ENCODE assay signal across 18 cellular contexts in genomic region chr4:138096384-138097062, GRCh38.
DNase-seq lines count a peak whose midpoint lies in the region; ATAC-seq, FAIRE-seq and TF ChIP-seq lines count a peak whose summit lies in the region.
"Had no signal": no experiment of that assay in that cellular context is flagged by ENCODE, and none has a peak within 500 bp of the region (broad histone marks: within the 10 kb centered on the region; RNA-seq: fewer than 3 reads in every experiment).

No MANE protein-coding gene starts in this region.

- no peak overlapping the region for H3K23ac ChIP-seq in H1 (ENCODE audit: insufficient read length)

- no peaks in the 10 kb centered on the region for H3K79me2 ChIP-seq in H1 (ENCODE audit: control insufficient read depth in 1 of 2, insufficient read depth in 2 of 2, low read length in 2 of 2)
- H3K79me2 ChIP-seq in keratinocyte (ENCODE audit: control insufficient read depth, insufficient read depth, low read length): no peaks in the 10 kb centered on the region

- no peak overlapping the region for H2BK5ac ChIP-seq in H1 (ENCODE audit: low read depth, low read length)

- POLR2A ChIA-PET in H1 (lab: Charles Lee; ENCODE audit: partially characterized antibody): no interaction called here

- 0 out of 2 replicates have a peak overlapping the region, but pooled peaks have one; percentile 21 for H2AFZ ChIP-seq in H1 (ENCODE audit: low read length)
- peak overlapping the region; percentile 56 for H2AFZ ChIP-seq in keratinocyte (ENCODE audit: control insufficient read depth, low read length)
- H2AFZ ChIP-seq: GM23248 had no signal

- no peaks in the 10 kb centered on the region for H3K4me1 Mint-ChIP-seq in effector memory CD8-positive, alpha-beta T cell (ENCODE audit: low read depth in 2 of 2)

- no peak overlapping the region for H2BK15ac ChIP-seq in H1 (ENCODE audit: low read length)

- no peak for TF ChIP-seq CTCF in H1 (IDR thresholded peaks at IDR 0.05; ENCODE audit: control extremely low read depth in 1 of 3, insufficient read depth in 1 of 3, low read depth in 1 of 3, low read length in 3 of 3)
- no peak for TF ChIP-seq CTCF in keratinocyte (optimal IDR thresholded peaks at IDR 0.05 in 1 of 3, IDR thresholded peaks at IDR 0.05 in 1 of 3, conservative IDR thresholded peaks at IDR 0.05 in 1 of 3; ENCODE audit: extremely low read depth in 1 of 3, insufficient read depth in 2 of 3, low read length in 3 of 3)
- no peak for TF ChIP-seq CTCF in right lobe of liver (IDR thresholded peaks at IDR 0.05)

- ATAC-seq in right lobe of liver: peak; percentile 31 to 71 (median 54)
- no peak for ATAC-seq in effector memory CD8-positive, alpha-beta T cell (replicated peaks)

- H3K23me2 ChIP-seq in H1 (ENCODE audit: low read depth, low read length): no peaks in the 10 kb centered on the region

- no peak overlapping the region for H3K56ac ChIP-seq in H1 (replicated peaks; ENCODE audit: insufficient read length, low read depth, low read length)

- 0 out of 22 replicates have a peak, but pooled peaks cover 0 to 4% (median 0%) of the 10 kb centered on the region in 11 experiments for H3K36me3 ChIP-seq in BLaER1 treated with 17β-estradiol and CSF1 and Interleukin-3, amounts not matched to agents 10 nM and 100 nM
- no peaks in the 10 kb centered on the region for H3K36me3 ChIP-seq in H1 (ENCODE audit: control insufficient read depth in 2 of 4, insufficient read depth in 4 of 4, low read length in 3 of 4)
- no peaks in the 10 kb centered on the region for H3K36me3 ChIP-seq in keratinocyte (ENCODE audit: control insufficient read depth in 2 of 2, extremely low read depth in 1 of 2, insufficient read depth in 2 of 2, low read length in 2 of 2)
- H3K36me3 ChIP-seq in right lobe of liver: no peaks in the 10 kb centered on the region

- H3K4me1 ChIP-seq in BLaER1 treated with 17β-estradiol and CSF1 and Interleukin-3, amounts not matched to agents 10 nM and 100 nM: peaks cover 18 to 100% (median 62%) of the 10 kb centered on the region in 10 experiments
- H3K4me1 ChIP-seq in H1 (replicated peaks in 1 of 4; ENCODE audit: control insufficient read depth in 3 of 4, insufficient read depth in 4 of 4, low read length in 3 of 4) (peaks cover 0 to 4% (median 0%) of the 10 kb centered on the region in 4 experiments; a peak in 1 of 7 replicates), keratinocyte (ENCODE audit: control insufficient read depth, extremely low read depth, insufficient read depth, low read length) (no peaks in the 10 kb centered on the region), right lobe of liver (no peaks in the 10 kb centered on the region)

- dilution Hi-C loops in keratinocyte (cut with MboI; ENCODE audit: extremely low pct_ligation_motif_present, low sequenced_read_pairs): no loop called here

- no peak overlapping the region for H4K8ac ChIP-seq in H1 (ENCODE audit: extremely low read depth, insufficient read depth, low read length)

- peak overlapping the region in 4 of 10 experiments; percentile 10 to 59 (median 50); a peak in 6 of 20 replicates for H3K4me3 ChIP-seq in BLaER1 treated with 17β-estradiol and CSF1 and Interleukin-3, amounts not matched to agents 10 nM and 100 nM
- H3K4me3 ChIP-seq in H1 (ENCODE audit: extremely low read depth in 1 of 4, insufficient read depth in 2 of 4, low read depth in 3 of 4, low read length in 4 of 4) (no peak overlapping the region), keratinocyte (ENCODE audit: control insufficient read depth in 2 of 3, extremely low read depth in 1 of 3, insufficient read depth in 2 of 3, low read depth in 1 of 3, low read length in 3 of 3) (no peak overlapping the region), right lobe of liver (no peak overlapping the region)
- H3K4me3 ChIP-seq: GM23248 had no signal

- no peak overlapping the region for H2BK20ac ChIP-seq in H1 (ENCODE audit: low read length)

- CTCF ChIA-PET in H1 (lab: Charles Lee; ENCODE audit: partially characterized antibody): interaction anchor here (1.0 to 1.7 kb wide), 4 partner anchors 52 to 713 kb away, joined by 3 to 4 read pairs (median 4); no protein-coding TSS in a partner anchor

- FAIRE-seq in H1 (lab: Jason Lieb, UNC) (no peak), keratinocyte (lab: Jason Lieb, UNC) (no peak)
- FAIRE-seq: D721Med, G401.6, GM12891, GM19239, H54 had no signal

- no peak overlapping the region for H3K4ac ChIP-seq in H1 (replicated peaks; ENCODE audit: insufficient read length, low read depth, low read length)

- intact Hi-C loops in right lobe of liver (cut with DNase I): no loop called here

- no peaks in the 10 kb centered on the region for H3K27me3 ChIP-seq in BLaER1 treated with 17β-estradiol and CSF1 and Interleukin-3, amounts not matched to agents 10 nM and 100 nM
- no peaks in the 10 kb centered on the region for H3K27me3 ChIP-seq in H1 (replicated peaks in 1 of 4; ENCODE audit: control insufficient read depth in 3 of 4, extremely low read depth in 1 of 4, insufficient read depth in 3 of 4, low read length in 3 of 4)
- H3K27me3 ChIP-seq in keratinocyte (ENCODE audit: control insufficient read depth, extremely low read depth, insufficient read depth, low read length): no peaks in the 10 kb centered on the region
- H3K27me3 ChIP-seq in right lobe of liver: no peaks in the 10 kb centered on the region

- H3K27ac ChIP-seq in BLaER1 treated with 17β-estradiol and CSF1 and Interleukin-3, amounts not matched to agents 10 nM and 100 nM: peak overlapping the region in 2 of 11 experiments; percentile 23 to 48; a peak in 3 of 22 replicates
- H3K27ac ChIP-seq in H1 (ENCODE audit: low read depth, low read length): no peak overlapping the region
- no peak overlapping the region for H3K27ac ChIP-seq in keratinocyte (ENCODE audit: control insufficient read depth, insufficient read depth, low read length)
- no peak overlapping the region for H3K27ac ChIP-seq in right lobe of liver
- H3K27ac ChIP-seq: C4-2B, GM23248 had no signal

- H3K27ac Mint-ChIP-seq in effector memory CD8-positive, alpha-beta T cell: no peak overlapping the region
- H3K27ac Mint-ChIP-seq: B cell; CD4-positive, alpha-beta T cell had no signal

- H3K79me1 ChIP-seq in H1 (ENCODE audit: low read depth, low read length): no peaks in the 10 kb centered on the region

- H3K9ac ChIP-seq in BLaER1 treated with 17β-estradiol and CSF1 and Interleukin-3, amounts not matched to agents 10 nM and 100 nM: peak overlapping the region in 4 of 11 experiments; percentile 5 to 68 (median 66); a peak in 7 of 22 replicates
- H3K9ac ChIP-seq in H1 (replicated peaks in 1 of 4; ENCODE audit: extremely low read depth in 1 of 4, low read depth in 3 of 4, low read length in 3 of 4) (no peak overlapping the region), keratinocyte (ENCODE audit: control insufficient read depth, extremely low read depth, insufficient read depth, low read length) (no peak overlapping the region)
- H3K9ac ChIP-seq: GM23248 had no signal

- H2BK120ac ChIP-seq in H1 (replicated peaks; ENCODE audit: low read depth, low read length): no peak overlapping the region

- no peak overlapping the region for H2BK12ac ChIP-seq in H1 (ENCODE audit: low read depth, low read length)

- no peak for TF ChIP-seq EP300 in H1 (IDR thresholded peaks at IDR 0.05; ENCODE audit: borderline replicate concordance in 1 of 2, low read depth in 2 of 2, low read length in 2 of 2)

- H3K4me3 Mint-ChIP-seq in effector memory CD8-positive, alpha-beta T cell: no peak overlapping the region
- H3K4me3 Mint-ChIP-seq: B cell; CD4-positive, alpha-beta T cell had no signal

- H4K91ac ChIP-seq in H1 (replicated peaks; ENCODE audit: insufficient read length, low read length): no peak overlapping the region

- H3K14ac ChIP-seq in H1 (ENCODE audit: insufficient read length): no peak overlapping the region

- peaks cover 0 to 15% (median 6%) of the 10 kb centered on the region in 11 experiments; a peak in 6 of 22 replicates for H3K9me3 ChIP-seq in BLaER1 treated with 17β-estradiol and CSF1 and Interleukin-3, amounts not matched to agents 10 nM and 100 nM (replicated peaks in 1 of 11)
- H3K9me3 ChIP-seq in H1 (ENCODE audit: insufficient read depth in 2 of 2, low read depth in 1 of 2, low read length in 1 of 2) (no peaks in the 10 kb centered on the region), keratinocyte (ENCODE audit: control insufficient read depth, low read depth, low read length) (no peaks in the 10 kb centered on the region), right lobe of liver (no peaks in the 10 kb centered on the region)
- H3K9me3 ChIP-seq: Caco-2 had no signal

- no peaks in the 10 kb centered on the region for H3K27me3 Mint-ChIP-seq in effector memory CD8-positive, alpha-beta T cell
- H3K27me3 Mint-ChIP-seq: CD4-positive, alpha-beta T cell had no signal

- H3K36me3 Mint-ChIP-seq in effector memory CD8-positive, alpha-beta T cell (ENCODE audit: insufficient read depth): no peaks in the 10 kb centered on the region

- peak overlapping the region in 10 of 11 experiments; percentile 16 to 90 (median 68); a peak in 18 of 22 replicates for H3K4me2 ChIP-seq in BLaER1 treated with 17β-estradiol and CSF1 and Interleukin-3, amounts not matched to agents 10 nM and 100 nM
- H3K4me2 ChIP-seq in H1 (ENCODE audit: insufficient read depth in 1 of 2, low read depth in 2 of 2, low read length in 2 of 2) (no peak overlapping the region), keratinocyte (ENCODE audit: control insufficient read depth, extremely low read depth, insufficient read depth, low read depth, low read length) (no peak overlapping the region)

- H2AK5ac ChIP-seq in H1 (ENCODE audit: low read depth, low read length): no peak overlapping the region

- H3K9me3 Mint-ChIP-seq in effector memory CD8-positive, alpha-beta T cell: peaks cover 2 to 8% of the 10 kb centered on the region in 2 donors
- H3K9me3 Mint-ChIP-seq: CD4-positive, alpha-beta T cell had no signal

- H3K18ac ChIP-seq in H1 (ENCODE audit: extremely low read depth, low read length): no peak overlapping the region

- H4K5ac ChIP-seq in H1 (ENCODE audit: insufficient read length, low read depth, low read length): no peak overlapping the region

- TF ChIP-seq POLR2A in H1 (IDR thresholded peaks at IDR 0.05; ENCODE audit: control extremely low read depth in 1 of 2, low read depth in 2 of 2, low read length in 2 of 2): no peak
- TF ChIP-seq POLR2A in right lobe of liver (IDR thresholded peaks at IDR 0.05): no peak

- H4K20me1 ChIP-seq in BLaER1 treated with 17β-estradiol and CSF1 and Interleukin-3, amounts not matched to agents 10 nM and 100 nM: no peaks in the 10 kb centered on the region
- no peaks in the 10 kb centered on the region for H4K20me1 ChIP-seq in H1 (replicated peaks in 1 of 2; ENCODE audit: control insufficient read depth in 1 of 2, insufficient read depth in 2 of 2, low read length in 2 of 2)
- no peaks in the 10 kb centered on the region for H4K20me1 ChIP-seq in keratinocyte (ENCODE audit: control insufficient read depth, extremely low read depth, insufficient read depth, low read length)

- WGBS in H1 (ENCODE audit: extremely low coverage in 1 of 2, insufficient coverage in 1 of 2, insufficient read length in 1 of 2, insufficient replicate concordance in 2 of 2, low coverage in 1 of 2, low lambda C conversion rate in 2 of 2, missing lambda C conversion rate in 1 of 2), 2 experiments: 84% methylated on average over 2 of the region's 4 CpGs; no CpG with 5 or more reads in 1 of the 2 experiments
- 43% methylated on average over 4 of the region's 4 CpGs for WGBS in right lobe of liver (ENCODE audit: insufficient coverage, low coverage, low lambda C conversion rate, missing lambda C conversion rate)

- TF ChIP-seq RAD21 in H1 (IDR thresholded peaks at IDR 0.05 in 1 of 2, conservative IDR thresholded peaks at IDR 0.05 in 1 of 2; ENCODE audit: low read depth in 2 of 2, low read length in 2 of 2): no peak

- DNase-seq in H1 (ENCODE audit: low read depth in 1 of 2, low spot score in 2 of 2) (no peak), keratinocyte (ENCODE audit: low read depth, low spot score) (no peak), right lobe of liver (no peak), NCI-H226 (no peak)
- DNase-seq in activated CD4-positive, alpha-beta T cell treated with anti-CD3 and anti-CD28 coated beads for 48 hours: no peak
- no peak for DNase-seq in effector memory CD8-positive, alpha-beta T cell
- DNase-seq: Caco-2; CD4-positive, alpha-beta T cell; GM23248; HCEC 1CT had no signal

- H3K9me1 ChIP-seq in keratinocyte (ENCODE audit: control insufficient read depth, extremely low read depth, insufficient read depth, low read length): no peaks in the 10 kb centered on the region

Comparison
In these comparisons a context has a peak if more than half of its experiments do, and no peak if none do; other contexts are left out.
1. H3K4me2 ChIP-seq: peak in BLaER1 treated with 17β-estradiol and CSF1 and Interleukin-3, amounts not matched to agents 10 nM and 100 nM (10 of 11); none in H1 (0 of 2) and keratinocyte (single experiment).